In the genomic region with DNA sequence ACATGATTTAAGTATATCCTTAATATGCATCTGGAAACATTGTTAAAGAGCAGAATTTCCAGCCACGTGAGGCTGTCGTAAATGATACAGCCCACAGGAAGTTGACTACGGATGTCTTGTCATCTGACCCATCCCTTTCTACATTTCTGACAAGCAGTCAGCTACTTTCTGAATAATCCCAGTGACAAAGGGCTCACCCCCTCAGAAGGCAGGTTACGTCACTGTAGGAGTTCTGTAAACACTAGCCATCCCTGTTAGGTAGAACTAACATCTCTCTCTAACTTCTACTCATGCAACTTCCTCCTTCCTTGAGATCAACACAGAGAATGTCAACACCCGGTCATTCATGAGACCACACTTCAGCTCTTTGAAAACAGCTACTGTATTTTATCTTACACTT, we compare ENCODE assay signal across 19 cellular contexts.
A peak's percentile ranks its signal among the peaks of the same experiment; 100 is the strongest.
DNase-seq lines count a peak whose midpoint lies in the region; ATAC-seq, FAIRE-seq and TF ChIP-seq lines count a peak whose summit lies in the region.
"Had no signal": no experiment of that assay in that cellular context is flagged by ENCODE, and none has a peak within 500 bp of the region (broad histone marks: within the 10 kb centered on the region; RNA-seq: fewer than 3 reads in every experiment).

No MANE protein-coding gene starts in this region.

- no peak overlapping the region for H3K23ac ChIP-seq in mesendoderm (ENCODE audit: low read length)

- H3K4me1 ChIP-seq in mesendoderm (ENCODE audit: control insufficient read depth, low read depth, low read length) = no peaks in the 10 kb centered on the region
- H3K4me1 ChIP-seq: BE2C had no signal

- H3K9ac ChIP-seq in mesendoderm (ENCODE audit: low read length) = no peak overlapping the region

- peaks cover 89% of the 10 kb centered on the region for H3K36me3 Mint-ChIP-seq in HFFc6 (ENCODE audit: low read depth)

- H3K9me3 ChIP-seq in AG04450 (ENCODE audit: control insufficient read depth, insufficient read depth, low read length) = no peaks in the 10 kb centered on the region
- H3K9me3 ChIP-seq: BE2C had no signal

- no peak for TF ChIP-seq CTCF in AG04450 (IDR thresholded peaks at IDR 0.05; ENCODE audit: low read depth, low read length)
- no peak for TF ChIP-seq CTCF in HFFc6 (IDR thresholded peaks at IDR 0.05)
- no peak for TF ChIP-seq CTCF in bronchial epithelial cell (IDR thresholded peaks at IDR 0.05; ENCODE audit: insufficient read depth, low read length, severe bottlenecking)

- H3K18ac ChIP-seq in mesendoderm (ENCODE audit: low read length) = no peak overlapping the region

- CTCF ChIA-PET in AG04450 (lab: Charles Lee) = interaction anchor here (1.5 kb wide), 1 partner anchor 164 kb away, joined by 3 read pairs; no protein-coding TSS in a partner anchor

- H3K79me2 ChIP-seq in mesendoderm (ENCODE audit: control insufficient read depth, insufficient read depth, low read length) = no peaks in the 10 kb centered on the region

- no peak overlapping the region for H3K4ac ChIP-seq in mesendoderm (ENCODE audit: low read depth, low read length)

- H3K4me2 ChIP-seq in mesendoderm (ENCODE audit: low read length) = no peak overlapping the region

- H2BK5ac ChIP-seq in mesendoderm (ENCODE audit: low read length) = no peak overlapping the region

- no peaks in the 10 kb centered on the region for H3K36me3 ChIP-seq in bronchial epithelial cell (ENCODE audit: control insufficient read depth, insufficient read depth, low read length)
- no peaks in the 10 kb centered on the region for H3K36me3 ChIP-seq in mesendoderm (ENCODE audit: control insufficient read depth, insufficient read depth, low read length)
- H3K36me3 ChIP-seq: BE2C had no signal

- H4K5ac ChIP-seq in mesendoderm (ENCODE audit: low read length) = no peak overlapping the region

- H2BK15ac ChIP-seq in mesendoderm (replicated peaks; ENCODE audit: low read depth) = no peak overlapping the region

- H3K27me3 ChIP-seq in AG04450 (ENCODE audit: control insufficient read depth, insufficient read depth, low read length) = no peaks in the 10 kb centered on the region
- H3K27me3 ChIP-seq in bronchial epithelial cell (ENCODE audit: control insufficient read depth, insufficient read depth, low read length) = no peaks in the 10 kb centered on the region
- no peaks in the 10 kb centered on the region for H3K27me3 ChIP-seq in mesendoderm (ENCODE audit: insufficient read depth, low read length, poor library complexity)
- H3K27me3 ChIP-seq: BE2C had no signal

- no CpG with 5 or more reads among the region's 5 CpGs for WGBS in mesendoderm (ENCODE audit: extremely low coverage, insufficient coverage, low lambda C conversion rate)

- FAIRE-seq in bronchial epithelial cell (lab: Jason Lieb, UNC) = no peak

- POLR2A ChIA-PET in AG04450 (lab: Yijun Ruan, JAX) = interaction anchor here (0.6 kb wide), 1 partner anchor 479 kb away, joined by 7 read pairs; no protein-coding TSS in a partner anchor

- peak; percentile 32 for DNase-seq in AG04450 (ENCODE audit: low read depth, low spot score)
- no peak for DNase-seq in HFFc6
- DNase-seq in bronchial epithelial cell (ENCODE audit: low read depth) = peak; percentile 43
- DNase-seq in mesendoderm = peak; percentile 2
- no peak for DNase-seq in T-helper 9 cell
- DNase-seq: activated CD4-positive, alpha-beta T cell treated with anti-CD3 and anti-CD28 coated beads, Interleukin-2, amount 10 ng/mL, durations not matched to agents 24 days and 14 days; BE2C; DND-41; NCI-H2081; NCI-H748 treated with DMSO at 0.1 percent for 48 hours; occipital lobe; stimulated activated CD4-positive, alpha-beta T cell treated with anti-CD3 and anti-CD28 coated beads, Interleukin-12 subunit alpha, Interleukin-12 subunit beta, amount 100 ng/mL, for 4 hours; stimulated activated naive CD8-positive, alpha-beta T cell treated with anti-CD3 and anti-CD28 coated beads, Interleukin-15, amount 100 ng/mL, for 72 hours had no signal

- peak overlapping the region; percentile 53 for H3K27ac ChIP-seq in AG04450 (ENCODE audit: low read depth, low read length)
- no peak overlapping the region for H3K27ac ChIP-seq in mesendoderm (ENCODE audit: low read depth, low read length)
- H3K27ac ChIP-seq: HL-60 had no signal

- H3K27me3 Mint-ChIP-seq in HFFc6 (ENCODE audit: insufficient read depth) = peaks cover 16% of the 10 kb centered on the region
- H3K27me3 Mint-ChIP-seq: activated CD4-positive, alpha-beta T cell treated with anti-CD3 and anti-CD28 coated beads, Interleukin-2, amount 10 ng/mL, durations not matched to agents 24 days and 14 days; dendritic cell treated with granulocyte-macrophage colony-stimulating factor and Interleukin-4, amounts not matched to agents 40 ng/mL and 50 ng/mL, for 4 days; stimulated activated naive CD8-positive, alpha-beta T cell treated with anti-CD3 and anti-CD28 coated beads, Interleukin-15, amount 100 ng/mL, for 72 hours had no signal

- ATAC-seq in GM21528 (IDR thresholded peaks at IDR 0.05; ENCODE audit: low FRiP score, unreplicated experiment) (no peak), HG03432 (IDR thresholded peaks at IDR 0.05; ENCODE audit: unreplicated experiment) (no peak), GM18907 (IDR thresholded peaks at IDR 0.05; ENCODE audit: unreplicated experiment) (no peak)
- ATAC-seq: stimulated activated naive CD8-positive, alpha-beta T cell treated with anti-CD3 and anti-CD28 coated beads, Interleukin-15, amount 100 ng/mL, for 72 hours had no signal

- 0 out of 2 replicates have a peak, but pooled peaks cover under 1% of the 10 kb centered on the region for H3K9me3 Mint-ChIP-seq in HFFc6

- no peaks in the 10 kb centered on the region for H3K79me1 ChIP-seq in mesendoderm (ENCODE audit: low read length)

- no peak overlapping the region for H3K56ac ChIP-seq in mesendoderm (ENCODE audit: low read length)

- peak overlapping the region; percentile 29 for H3K4me3 Mint-ChIP-seq in HFFc6
- H3K4me3 Mint-ChIP-seq: activated CD4-positive, alpha-beta T cell treated with anti-CD3 and anti-CD28 coated beads, Interleukin-2, amount 10 ng/mL, durations not matched to agents 24 days and 14 days; dendritic cell treated with granulocyte-macrophage colony-stimulating factor and Interleukin-4, amounts not matched to agents 40 ng/mL and 50 ng/mL, for 4 days; stimulated activated naive CD8-positive, alpha-beta T cell treated with anti-CD3 and anti-CD28 coated beads, Interleukin-15, amount 100 ng/mL, for 72 hours; T-helper 2 cell treated with Interferon-gamma antibody and Interleukin-4, amounts not matched to agents 5 μg/mL and 100 μg/mL, for 36 hours had no signal

- H4K8ac ChIP-seq in mesendoderm (ENCODE audit: low read depth, low read length) = no peak overlapping the region

- no peak overlapping the region for H2BK120ac ChIP-seq in mesendoderm (ENCODE audit: low read depth, low read length)

- H3K4me1 Mint-ChIP-seq in HFFc6 (ENCODE audit: low read depth) = peaks cover 92% of the 10 kb centered on the region
- H3K4me1 Mint-ChIP-seq: activated CD4-positive, alpha-beta T cell treated with anti-CD3 and anti-CD28 coated beads, Interleukin-2, amount 10 ng/mL, durations not matched to agents 24 days and 14 days; stimulated activated naive CD8-positive, alpha-beta T cell treated with anti-CD3 and anti-CD28 coated beads, Interleukin-15, amount 100 ng/mL, for 72 hours had no signal

- H3K27ac Mint-ChIP-seq in HFFc6 = peak overlapping the region; percentile 78
- H3K27ac Mint-ChIP-seq: activated CD4-positive, alpha-beta T cell treated with anti-CD3 and anti-CD28 coated beads, Interleukin-2, amount 10 ng/mL, durations not matched to agents 24 days and 14 days; dendritic cell treated with granulocyte-macrophage colony-stimulating factor and Interleukin-4, amounts not matched to agents 40 ng/mL and 50 ng/mL, for 4 days; stimulated activated naive CD8-positive, alpha-beta T cell treated with anti-CD3 and anti-CD28 coated beads, Interleukin-15, amount 100 ng/mL, for 72 hours; T-helper 2 cell treated with Interferon-gamma antibody and Interleukin-4, amounts not matched to agents 5 μg/mL and 100 μg/mL, for 36 hours had no signal

- no peak overlapping the region for H3K4me3 ChIP-seq in AG04450 (ENCODE audit: low read depth, low read length)
- no peak overlapping the region for H3K4me3 ChIP-seq in bronchial epithelial cell (ENCODE audit: low read depth, low read length)
- no peak overlapping the region for H3K4me3 ChIP-seq in mesendoderm (ENCODE audit: low read length)

- H2AK5ac ChIP-seq in mesendoderm (ENCODE audit: low read length) = no peak overlapping the region

Comparison
In these comparisons a context has a peak if more than half of its experiments do, and no peak if none do; other contexts are left out.
1. DNase-seq: peak in AG04450 (single experiment), bronchial epithelial cell (single experiment) and mesendoderm (single experiment); none in HFFc6 (single experiment) and T-helper 9 cell (single experiment).